Comparison of ENCODE assay signal across 17 cellular contexts in the genomic region with DNA sequence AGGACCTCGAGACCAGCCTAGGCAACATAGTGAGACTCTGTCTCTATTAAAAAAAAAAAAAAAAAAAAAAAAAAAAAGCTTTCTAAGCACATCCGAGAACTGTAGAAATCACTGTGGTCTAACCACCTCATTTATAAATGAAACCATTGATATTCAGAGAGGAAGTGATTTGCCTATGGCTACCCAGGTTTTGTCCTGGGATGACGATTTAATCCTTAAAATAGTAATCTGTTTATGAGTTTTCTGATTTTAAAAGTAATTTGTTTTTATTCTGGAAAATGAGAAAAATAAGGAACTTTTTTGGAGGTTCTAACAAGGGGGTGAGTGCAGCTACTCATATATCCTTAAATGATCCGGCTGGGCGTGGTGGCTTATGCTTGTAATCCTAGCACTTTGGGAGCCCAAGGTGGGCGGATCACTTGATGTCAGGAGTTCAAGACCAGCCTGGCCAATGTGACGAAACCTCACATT. TPM values are rescaled to one million over a fixed set of nuclear protein-coding genes. Genes with fewer than 3 reads are reported as not detected.
DNase-seq lines count a peak whose midpoint lies in the region; ATAC-seq and TF ChIP-seq lines count a peak whose summit lies in the region.
"Had no signal": no experiment of that assay in that cellular context is flagged by ENCODE, and none has a peak within 500 bp of the region (broad histone marks: within the 10 kb centered on the region; RNA-seq: fewer than 3 reads in every experiment).

No MANE protein-coding gene starts in this region.

- ATAC-seq in GM19025 (IDR thresholded peaks at IDR 0.05; ENCODE audit: low read depth, unreplicated experiment): peak; percentile 33
- ATAC-seq in HG02884 (IDR thresholded peaks at IDR 0.05; ENCODE audit: unreplicated experiment): peak; percentile 65

- no peak for TF ChIP-seq CTCF in DOHH2 (IDR thresholded peaks at IDR 0.05; ENCODE audit: low read depth, low read length, poor library complexity, severe bottlenecking)
- TF ChIP-seq CTCF in progenitor cell of endocrine pancreas (IDR thresholded peaks at IDR 0.05; ENCODE audit: unreplicated experiment): no peak

- peaks cover 2% of the 10 kb centered on the region for H3K4me1 Mint-ChIP-seq in progenitor cell of endocrine pancreas (ENCODE audit: low read depth)

- no peaks in the 10 kb centered on the region for H3K27me3 Mint-ChIP-seq in progenitor cell of endocrine pancreas
- H3K27me3 Mint-ChIP-seq: activated CD4-positive, alpha-beta T cell treated with anti-CD3 and anti-CD28 coated beads, Interleukin-2, amount 10 ng/mL, durations not matched to agents 7 days and 5 days; activated naive CD4-positive, alpha-beta T cell treated with anti-CD3 and anti-CD28 coated beads, Interleukin-2, amount 50 U/mL, for 24 hours; dendritic cell treated with granulocyte-macrophage colony-stimulating factor and Interleukin-4, amounts not matched to agents 40 ng/mL and 50 ng/mL, for 4 days had no signal

- no peaks in the 10 kb centered on the region for H4K20me1 ChIP-seq in DOHH2 (ENCODE audit: control insufficient read depth, insufficient read depth, low read depth, low read length)

- H3K9me2 ChIP-seq in DOHH2 (replicated peaks; ENCODE audit: control insufficient read depth, low read length): no peaks in the 10 kb centered on the region

- no peaks in the 10 kb centered on the region for H3K36me3 Mint-ChIP-seq in progenitor cell of endocrine pancreas (ENCODE audit: insufficient read depth)
- H3K36me3 Mint-ChIP-seq: activated naive CD4-positive, alpha-beta T cell treated with anti-CD3 and anti-CD28 coated beads, Interleukin-2, amount 50 U/mL, for 24 hours had no signal

- no peaks in the 10 kb centered on the region for H3K9me3 Mint-ChIP-seq in progenitor cell of endocrine pancreas (ENCODE audit: low read depth)
- H3K9me3 Mint-ChIP-seq: activated CD4-positive, alpha-beta T cell treated with anti-CD3 and anti-CD28 coated beads, Interleukin-2, amount 10 ng/mL, durations not matched to agents 7 days and 5 days; activated naive CD4-positive, alpha-beta T cell treated with anti-CD3 and anti-CD28 coated beads, Interleukin-2, amount 50 U/mL, for 24 hours; dendritic cell treated with granulocyte-macrophage colony-stimulating factor and Interleukin-4, amounts not matched to agents 40 ng/mL and 50 ng/mL, for 4 days had no signal

- no peaks in the 10 kb centered on the region for H3K36me3 ChIP-seq in DOHH2 (ENCODE audit: control insufficient read depth, low read length)
- H3K36me3 ChIP-seq: HAP-1, right atrium auricular region, uterus had no signal

- H3K27ac ChIP-seq in DOHH2 (ENCODE audit: low read depth, low read length): no peak overlapping the region
- H3K27ac ChIP-seq: right atrium auricular region, SK-N-MC, uterus had no signal

- H3K9me3 ChIP-seq in DOHH2 (ENCODE audit: control insufficient read depth, insufficient read depth, low read length): no peaks in the 10 kb centered on the region
- H3K9me3 ChIP-seq: HAP-1, right atrium auricular region, uterus had no signal

- no peak overlapping the region for H3K4me3 ChIP-seq in DOHH2 (ENCODE audit: low read length)
- H3K4me3 ChIP-seq: HAP-1, right atrium auricular region, SK-N-MC, uterus had no signal

- DNase-seq in MV-4-11 (lab: John Stamatoyannopoulos, UW) (peak; percentile 71), CD1c-positive myeloid dendritic cell (ENCODE audit: extremely low spot score) (no peak), C1 segment of cervical spinal cord (lab: John Stamatoyannopoulos, UW) (no peak), NCI-H2196 treated with DMSO at 0.1 percent for 48 hours (lab: John Stamatoyannopoulos, UW; ENCODE audit: unreplicated experiment) (no peak), progenitor cell of endocrine pancreas (ENCODE audit: low spot score, unreplicated experiment) (no peak)
- DNase-seq: activated CD4-positive, alpha-beta T cell treated with anti-CD3 and anti-CD28 coated beads, Interleukin-2, amount 10 ng/mL, durations not matched to agents 7 days and 5 days; KG1; mammary epithelial cell; uterus had no signal

- peaks cover 17% of the 10 kb centered on the region for H3K4me1 ChIP-seq in DOHH2 (ENCODE audit: control insufficient read depth, low read length)
- H3K4me1 ChIP-seq: right atrium auricular region, uterus had no signal

- H3K27ac Mint-ChIP-seq in progenitor cell of endocrine pancreas: no peak overlapping the region
- H3K27ac Mint-ChIP-seq: activated CD4-positive, alpha-beta T cell treated with anti-CD3 and anti-CD28 coated beads, Interleukin-2, amount 10 ng/mL, durations not matched to agents 7 days and 5 days; dendritic cell treated with granulocyte-macrophage colony-stimulating factor and Interleukin-4, amounts not matched to agents 40 ng/mL and 50 ng/mL, for 4 days had no signal

- no peak overlapping the region for H3K4me3 Mint-ChIP-seq in progenitor cell of endocrine pancreas (ENCODE audit: low read depth)
- H3K4me3 Mint-ChIP-seq: activated CD4-positive, alpha-beta T cell treated with anti-CD3 and anti-CD28 coated beads, Interleukin-2, amount 10 ng/mL, durations not matched to agents 7 days and 5 days; activated naive CD4-positive, alpha-beta T cell treated with anti-CD3 and anti-CD28 coated beads, Interleukin-2, amount 50 U/mL, for 24 hours; dendritic cell treated with granulocyte-macrophage colony-stimulating factor and Interleukin-4, amounts not matched to agents 40 ng/mL and 50 ng/mL, for 4 days had no signal

- H3K79me2 ChIP-seq in DOHH2 (ENCODE audit: control insufficient read depth, low read length): no peaks in the 10 kb centered on the region

- 0 out of 2 replicates have a peak overlapping the region, but pooled peaks have one; percentile 21 for H3K4me2 ChIP-seq in DOHH2 (ENCODE audit: low read length)

- no peaks in the 10 kb centered on the region for H3F3A ChIP-seq in DOHH2 (ENCODE audit: control insufficient read depth, insufficient read depth)

- H3K27me3 ChIP-seq in DOHH2 (ENCODE audit: control insufficient read depth, low read length): no peaks in the 10 kb centered on the region
- H3K27me3 ChIP-seq: right atrium auricular region, uterus had no signal

RNA-seq across cellular contexts. Expression of a gene that starts 6.5 kb away (rescaled TPM):
- 5.1 and 5.3 TPM in 2 replicates for total RNA-seq in progenitor cell of endocrine pancreas

RNA-seq across cellular contexts. Expression of a gene that starts 24.4 kb away (rescaled TPM):
- 26.8 and 33.4 TPM in 2 replicates for total RNA-seq in progenitor cell of endocrine pancreas

RNA-seq across cellular contexts. Expression of a gene that starts 43.5 kb away (rescaled TPM):
- 9.6 and 10.5 TPM in 2 replicates for total RNA-seq in progenitor cell of endocrine pancreas
